ENCODE assay signal across 28 cellular contexts in genomic region chr9:76115396-76115795, GRCh38.
"Had no signal": no experiment of that assay in that cellular context is flagged by ENCODE, and none has a peak within 500 bp of the region (broad histone marks: within the 10 kb centered on the region; RNA-seq: fewer than 3 reads in every experiment).

No MANE protein-coding gene starts in this region.

- H3K9me3 ChIP-seq: esophagus muscularis mucosa, heart left ventricle had no signal

- H3K27ac Mint-ChIP-seq: activated CD4-positive, alpha-beta memory T cell treated with anti-CD3 and anti-CD28 coated beads for 36 hours; activated CD4-positive, alpha-beta T cell treated with anti-CD3 and anti-CD28 coated beads, Interleukin-2, amount 10 ng/mL, durations not matched to agents 24 days and 14 days; activated CD8-positive, alpha-beta T cell treated with anti-CD3 and anti-CD28 coated beads, Interleukin-2, amount 10 ng/mL, durations not matched to agents 7 days and 5 days; activated naive CD4-positive, alpha-beta T cell treated with anti-CD3 and anti-CD28 coated beads, Interleukin-2, amount 10 ng/mL, durations not matched to agents 7 days and 5 days; activated naive CD4-positive, alpha-beta T cell treated with anti-CD3 and anti-CD28 coated beads, Interleukin-2, amount 50 U/mL, for 72 hours; activated naive CD8-positive, alpha-beta T cell treated with anti-CD3 and anti-CD28 coated beads, Interleukin-2, amount 10 ng/mL, durations not matched to agents 7 days and 5 days; activated T-cell treated with anti-CD3 and anti-CD28 coated beads, Interleukin-2, amount 50 U/mL, for 24 hours; brain; effector memory CD8-positive, alpha-beta T cell had no signal

- ATAC-seq: activated CD8-positive, alpha-beta T cell treated with anti-CD3 and anti-CD28 coated beads, Interleukin-2, amount 10 ng/mL, durations not matched to agents 7 days and 5 days; effector memory CD8-positive, alpha-beta T cell; heart left ventricle had no signal

- H3K27me3 ChIP-seq: esophagus muscularis mucosa, heart left ventricle had no signal

- DNase-seq: activated CD4-positive, alpha-beta memory T cell treated with anti-CD3 and anti-CD28 coated beads for 36 hours; activated CD4-positive, alpha-beta T cell treated with anti-CD3 and anti-CD28 coated beads for 36 hours; activated CD4-positive, alpha-beta T cell treated with anti-CD3 and anti-CD28 coated beads, Interleukin-2, amount 10 ng/mL, durations not matched to agents 24 days and 14 days; activated CD4-positive, CD25-positive, alpha-beta regulatory T cell; activated CD4-positive, CD25-positive, alpha-beta regulatory T cell treated with anti-CD3 and anti-CD28 coated beads, Interleukin-2, amount 50 U/mL, for 72 hours; activated CD8-positive, alpha-beta memory T cell treated with anti-CD3 and anti-CD28 coated beads, Interleukin-2, amount 50 U/mL, for 48 hours; activated CD8-positive, alpha-beta T cell treated with anti-CD3 and anti-CD28 coated beads, Interleukin-2, amount 10 ng/mL, durations not matched to agents 7 days and 5 days; activated gamma-delta T cell; activated naive CD4-positive, alpha-beta T cell; activated naive CD4-positive, alpha-beta T cell treated with anti-CD3 and anti-CD28 coated beads, Interleukin-2, amount 10 ng/mL, durations not matched to agents 7 days and 5 days; activated naive CD8-positive, alpha-beta T cell treated with anti-CD3 and anti-CD28 coated beads, Interleukin-2, amount 10 ng/mL, durations not matched to agents 7 days and 5 days; activated T-cell treated with anti-CD3 and anti-CD28 coated beads for 4 hours; activated T-cell treated with anti-CD3 and anti-CD28 coated beads, Interleukin-2, amount 50 U/mL, for 24 hours; activated T-cell treated with anti-CD3 and anti-CD28 coated beads, Interleukin-2, amount 50 U/mL, for 72 hours; amniotic stem cell; anterior cingulate cortex; caudate nucleus; cortex of kidney; dermis blood vessel endothelial cell; effector CD4-positive, alpha-beta T cell; effector memory CD8-positive, alpha-beta T cell; erythroblast; foreskin fibroblast; heart left ventricle; T-helper 2 cell had no signal

- H3K9me3 Mint-ChIP-seq: activated CD4-positive, alpha-beta memory T cell treated with anti-CD3 and anti-CD28 coated beads for 36 hours; activated naive CD4-positive, alpha-beta T cell treated with anti-CD3 and anti-CD28 coated beads, Interleukin-2, amount 10 ng/mL, durations not matched to agents 7 days and 5 days; activated naive CD4-positive, alpha-beta T cell treated with anti-CD3 and anti-CD28 coated beads, Interleukin-2, amount 50 U/mL, for 72 hours; activated T-cell treated with anti-CD3 and anti-CD28 coated beads, Interleukin-2, amount 50 U/mL, for 24 hours; activated T-cell treated with anti-CD3 and anti-CD28 coated beads, Interleukin-2, amount 50 U/mL, for 72 hours; brain; effector memory CD8-positive, alpha-beta T cell had no signal

- H3K27me3 Mint-ChIP-seq: activated CD4-positive, alpha-beta memory T cell treated with anti-CD3 and anti-CD28 coated beads for 36 hours; activated CD4-positive, alpha-beta T cell treated with anti-CD3 and anti-CD28 coated beads for 36 hours; activated CD4-positive, alpha-beta T cell treated with anti-CD3 and anti-CD28 coated beads, Interleukin-2, amount 10 ng/mL, durations not matched to agents 24 days and 14 days; activated naive CD4-positive, alpha-beta T cell treated with anti-CD3 and anti-CD28 coated beads, Interleukin-2, amount 10 ng/mL, durations not matched to agents 7 days and 5 days; activated naive CD8-positive, alpha-beta T cell treated with anti-CD3 and anti-CD28 coated beads, Interleukin-2, amount 10 ng/mL, durations not matched to agents 7 days and 5 days; activated T-cell treated with anti-CD3 and anti-CD28 coated beads, Interleukin-2, amount 50 U/mL, for 24 hours; brain; effector memory CD8-positive, alpha-beta T cell had no signal

- H3K4me3 ChIP-seq: esophagus muscularis mucosa, heart left ventricle had no signal

- H3K36me3 Mint-ChIP-seq: activated CD4-positive, alpha-beta memory T cell treated with anti-CD3 and anti-CD28 coated beads for 36 hours; brain had no signal

- H3K27ac ChIP-seq: heart left ventricle had no signal

- H3K4me3 Mint-ChIP-seq: activated CD4-positive, alpha-beta memory T cell treated with anti-CD3 and anti-CD28 coated beads for 36 hours; activated CD4-positive, alpha-beta T cell treated with anti-CD3 and anti-CD28 coated beads for 36 hours; activated CD4-positive, alpha-beta T cell treated with anti-CD3 and anti-CD28 coated beads, Interleukin-2, amount 10 ng/mL, durations not matched to agents 24 days and 14 days; activated CD8-positive, alpha-beta T cell treated with anti-CD3 and anti-CD28 coated beads, Interleukin-2, amount 10 ng/mL, durations not matched to agents 7 days and 5 days; activated naive CD4-positive, alpha-beta T cell treated with anti-CD3 and anti-CD28 coated beads, Interleukin-2, amount 10 ng/mL, durations not matched to agents 7 days and 5 days; activated naive CD8-positive, alpha-beta T cell treated with anti-CD3 and anti-CD28 coated beads, Interleukin-2, amount 10 ng/mL, durations not matched to agents 7 days and 5 days; activated T-cell treated with anti-CD3 and anti-CD28 coated beads, Interleukin-2, amount 50 U/mL, for 24 hours; activated T-cell treated with anti-CD3 and anti-CD28 coated beads, Interleukin-2, amount 50 U/mL, for 72 hours; brain; effector memory CD8-positive, alpha-beta T cell had no signal

- H3K4me1 Mint-ChIP-seq: activated CD4-positive, alpha-beta T cell treated with anti-CD3 and anti-CD28 coated beads, Interleukin-2, amount 10 ng/mL, durations not matched to agents 24 days and 14 days; activated naive CD4-positive, alpha-beta T cell treated with anti-CD3 and anti-CD28 coated beads, Interleukin-2, amount 10 ng/mL, durations not matched to agents 7 days and 5 days; activated naive CD8-positive, alpha-beta T cell treated with anti-CD3 and anti-CD28 coated beads, Interleukin-2, amount 10 ng/mL, durations not matched to agents 7 days and 5 days had no signal

- H3K36me3 ChIP-seq: esophagus muscularis mucosa, heart left ventricle had no signal
